In the genomic region with DNA sequence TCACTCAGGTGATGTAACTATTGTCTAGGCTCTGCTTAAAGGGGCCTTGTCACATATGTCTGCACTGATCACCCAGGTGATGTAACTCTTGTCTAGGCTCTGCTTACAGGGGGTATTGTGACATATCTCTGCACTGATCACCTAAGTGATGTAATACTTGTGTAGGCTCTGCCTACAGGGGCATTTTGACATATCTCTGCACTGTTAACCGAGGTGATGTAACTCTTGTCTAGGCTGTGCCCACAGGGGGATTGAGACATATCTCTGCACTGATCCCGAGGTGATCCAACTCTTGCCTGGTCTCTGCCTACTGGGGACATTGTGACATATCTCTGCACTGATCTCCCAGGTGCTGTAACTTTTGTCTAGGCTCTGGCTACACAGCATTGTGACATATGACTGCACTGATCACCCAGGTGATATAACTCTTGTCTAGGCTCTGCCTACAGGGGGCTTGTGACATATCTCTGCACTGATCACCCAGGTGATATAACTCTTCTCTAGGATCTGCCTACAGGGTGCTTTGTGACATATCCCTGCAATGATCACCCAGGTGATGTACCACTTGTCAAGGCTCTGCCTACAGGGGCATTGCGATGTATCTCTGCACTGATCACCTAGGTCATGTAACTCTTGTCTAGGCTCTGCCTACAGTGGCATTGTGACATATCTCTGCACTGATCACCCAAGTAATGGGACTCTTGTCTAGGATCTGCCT, we compare ENCODE assay signal across 14 cellular contexts. TPM values are rescaled to one million over a fixed set of nuclear protein-coding genes. Genes with fewer than 3 reads are reported as not detected.
DNase-seq lines count a peak whose midpoint lies in the region; ATAC-seq and TF ChIP-seq lines count a peak whose summit lies in the region.
"Not testable (repeated sequence)": the region's sequence is repeated elsewhere in the genome, so short reads cannot be mapped to it uniquely, and the experiment has no call there.
"Had no signal": no experiment of that assay in that cellular context is flagged by ENCODE, and none has a peak within 500 bp of the region (broad histone marks: within the 10 kb centered on the region; RNA-seq: fewer than 3 reads in every experiment).

No MANE protein-coding gene starts in this region.

- H3K4me3 ChIP-seq in heart right ventricle: not testable (repeated sequence)

- not testable (repeated sequence) for H3K27ac ChIP-seq in heart right ventricle

- intact Hi-C loops in heart right ventricle (cut with DNase I); posterior vena cava (cut with DNase I): not testable (repeated sequence)

- POLR2A ChIA-PET in activated CD8-positive, alpha-beta T cell treated with anti-CD3 and anti-CD28 coated beads, Interleukin-2, amount 10 ng/mL, durations not matched to agents 7 days and 5 days (lab: Charles Lee): not testable (repeated sequence)

- peaks cover 0 to 13% (median 3%) of the 10 kb centered on the region in 7 donors for H3K27me3 ChIP-seq in heart right ventricle

- peak; percentile 38 for ATAC-seq in GM18505 (IDR thresholded peaks at IDR 0.05; ENCODE audit: unreplicated experiment)
- peak; percentile 46 for ATAC-seq in GM19467 (IDR thresholded peaks at IDR 0.05; ENCODE audit: unreplicated experiment)
- ATAC-seq in HG02588 (IDR thresholded peaks at IDR 0.05; ENCODE audit: unreplicated experiment): peak; percentile 45
- peak; percentile 47 for ATAC-seq in HG03060 (IDR thresholded peaks at IDR 0.05; ENCODE audit: low read depth, unreplicated experiment)
- peak; percentile 28 for ATAC-seq in HG03469 (IDR thresholded peaks at IDR 0.05; ENCODE audit: unreplicated experiment)
- ATAC-seq in activated CD8-positive, alpha-beta T cell treated with anti-CD3 and anti-CD28 coated beads, Interleukin-2, amount 10 ng/mL, durations not matched to agents 7 days and 5 days: peak; percentile 27
- peak; percentile 61 to 93 (median 75) for ATAC-seq in heart right ventricle

- TF ChIP-seq POLR2A in GM18505 (IDR thresholded peaks at IDR 0.05; ENCODE audit: borderline replicate concordance, extremely low read depth, insufficient read depth, insufficient read length): not testable (repeated sequence)

- H3K4me3 Mint-ChIP-seq in activated CD8-positive, alpha-beta T cell treated with anti-CD3 and anti-CD28 coated beads, Interleukin-2, amount 10 ng/mL, durations not matched to agents 7 days and 5 days: not testable (repeated sequence)

- not testable (repeated sequence) for H3K4me1 Mint-ChIP-seq in activated CD8-positive, alpha-beta T cell treated with anti-CD3 and anti-CD28 coated beads, Interleukin-2, amount 10 ng/mL, durations not matched to agents 7 days and 5 days (ENCODE audit: low read depth)

- not testable (repeated sequence) for H3K36me3 Mint-ChIP-seq in activated CD8-positive, alpha-beta T cell treated with anti-CD3 and anti-CD28 coated beads, Interleukin-2, amount 10 ng/mL, durations not matched to agents 7 days and 5 days (ENCODE audit: low read depth)

- DNase-seq in activated CD8-positive, alpha-beta T cell treated with anti-CD3 and anti-CD28 coated beads, Interleukin-2, amount 10 ng/mL, durations not matched to agents 7 days and 5 days; heart right ventricle: not testable (repeated sequence)
- DNase-seq in posterior vena cava (ENCODE audit: low spot score): peak; percentile 10

- H3K4me1 ChIP-seq in heart right ventricle: not testable (repeated sequence)

- not testable (repeated sequence) for TF ChIP-seq CTCF in heart right ventricle (IDR thresholded peaks at IDR 0.05)

- peaks cover 23% of the 10 kb centered on the region for H3K9me3 Mint-ChIP-seq in activated CD8-positive, alpha-beta T cell treated with anti-CD3 and anti-CD28 coated beads, Interleukin-2, amount 10 ng/mL, durations not matched to agents 7 days and 5 days (ENCODE audit: insufficient read depth)

- 41% methylated on average over 1 of the region's 3 CpGs for WGBS in heart right ventricle, 2 donors

- not testable (repeated sequence) for H3K27ac Mint-ChIP-seq in activated CD8-positive, alpha-beta T cell treated with anti-CD3 and anti-CD28 coated beads, Interleukin-2, amount 10 ng/mL, durations not matched to agents 7 days and 5 days

- H3K9me3 ChIP-seq in heart right ventricle: not testable (repeated sequence)

- not testable (repeated sequence) for H3K36me3 ChIP-seq in heart right ventricle

- not testable (repeated sequence) for H3K27me3 Mint-ChIP-seq in activated CD8-positive, alpha-beta T cell treated with anti-CD3 and anti-CD28 coated beads, Interleukin-2, amount 10 ng/mL, durations not matched to agents 7 days and 5 days (ENCODE audit: low read depth)

- CTCF ChIA-PET in activated CD8-positive, alpha-beta T cell treated with anti-CD3 and anti-CD28 coated beads, Interleukin-2, amount 10 ng/mL, durations not matched to agents 7 days and 5 days (lab: Charles Lee): not testable (repeated sequence)

RNA-seq across cellular contexts. Expression of a gene that starts 50.3 kb away (rescaled TPM):
- total RNA-seq in activated CD8-positive, alpha-beta T cell treated with anti-CD3 and anti-CD28 coated beads, Interleukin-2, amount 10 ng/mL, durations not matched to agents 7 days and 5 days: 10 to 100 TPM; 71.9 to 82.7 TPM
- 10 to 100 TPM; 45.5 to 53.3 (median 49.9) TPM for total RNA-seq in heart right ventricle
- 10 to 100 TPM; 15.3 to 26.2 TPM for polyA plus RNA-seq in heart right ventricle
- total RNA-seq in posterior vena cava: 10 to 100 TPM; 47.9 to 60.0 TPM

RNA-seq across cellular contexts. Expression of a gene that starts 58.7 kb away (rescaled TPM):
- total RNA-seq in activated CD8-positive, alpha-beta T cell treated with anti-CD3 and anti-CD28 coated beads, Interleukin-2, amount 10 ng/mL, durations not matched to agents 7 days and 5 days: not detected
- not detected for total RNA-seq in heart right ventricle
- under 1 TPM in 1 of 2 donors, not detected in 1; 0.03 TPM for polyA plus RNA-seq in heart right ventricle
- not detected for total RNA-seq in posterior vena cava
- total RNA-seq: activated CD4-positive, alpha-beta memory T cell treated with anti-CD3 and anti-CD28 coated beads for 36 hours; CD4-positive, alpha-beta memory T cell; frontal cortex; HFFc6; OCI-LY7; sigmoid colon had no signal
- polyA plus RNA-seq: CD4-positive, alpha-beta memory T cell had no signal
